In the genomic region with DNA sequence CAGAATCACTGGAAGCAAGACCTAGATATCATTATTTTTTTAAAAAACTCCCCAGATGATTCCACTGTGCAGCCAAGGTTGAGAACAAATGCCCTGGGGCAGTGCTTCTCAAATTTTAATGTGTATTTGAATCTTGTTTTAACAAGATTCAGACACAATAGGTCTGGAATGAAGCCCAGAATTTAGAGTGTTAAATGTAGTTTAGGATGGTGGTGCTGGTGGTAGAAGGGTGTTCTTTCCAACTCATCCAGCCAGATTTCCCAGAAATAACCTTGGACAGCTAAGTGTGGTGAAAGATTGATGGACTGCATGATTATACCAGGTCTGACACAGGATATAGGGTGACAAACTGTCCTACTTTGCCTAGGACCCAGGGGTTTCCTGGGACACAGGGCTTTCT, we compare ENCODE assay signal across 15 cellular contexts.
DNase-seq lines count a peak whose midpoint lies in the region; ATAC-seq and TF ChIP-seq lines count a peak whose summit lies in the region.
"Had no signal": no experiment of that assay in that cellular context is flagged by ENCODE, and none has a peak within 500 bp of the region (broad histone marks: within the 10 kb centered on the region; RNA-seq: fewer than 3 reads in every experiment).

No MANE protein-coding gene starts in this region.

- H3K27ac ChIP-seq in left ventricle myocardium inferior (replicated peaks) (no peak overlapping the region), skeletal muscle tissue (ENCODE audit: low read depth, low read length) (peak overlapping the region; percentile 86)
- H3K27ac ChIP-seq: heart left ventricle, HL-60, ovary had no signal

- TF ChIP-seq CTCF in left ventricle myocardium inferior (IDR thresholded peaks at IDR 0.05; ENCODE audit: borderline replicate concordance): no peak

- H3K4me1 ChIP-seq in left ventricle myocardium inferior: no peaks in the 10 kb centered on the region
- H3K4me1 ChIP-seq in skeletal muscle tissue (ENCODE audit: control insufficient read depth in 3 of 3, insufficient read depth in 3 of 3, low read length in 3 of 3): peaks cover 5 to 9% (median 6%) of the 10 kb centered on the region in 3 donors
- H3K4me1 ChIP-seq: heart left ventricle had no signal

- peak; percentile 71 for ATAC-seq in left ventricle myocardium superior
- ATAC-seq: activated naive CD4-positive, alpha-beta T cell treated with anti-CD3 and anti-CD28 coated beads, Interleukin-2, amount 50 U/mL, for 72 hours had no signal

- H3K36me3 ChIP-seq in left ventricle myocardium inferior: no peaks in the 10 kb centered on the region
- H3K36me3 ChIP-seq in skeletal muscle tissue (ENCODE audit: control insufficient read depth in 3 of 3, insufficient read depth in 3 of 3, low read length in 3 of 3): no peaks in the 10 kb centered on the region
- H3K36me3 ChIP-seq: heart left ventricle, ovary had no signal

- H3K27me3 ChIP-seq in left ventricle myocardium inferior (ENCODE audit: low read depth) (no peaks in the 10 kb centered on the region), skeletal muscle tissue (ENCODE audit: control insufficient read depth in 3 of 3, insufficient read depth in 3 of 3, low read length in 3 of 3) (no peaks in the 10 kb centered on the region)
- H3K27me3 ChIP-seq: ovary had no signal

- peak overlapping the region in 1 of 3 donors; percentile 42 for H3K9ac ChIP-seq in skeletal muscle tissue (ENCODE audit: low read depth in 1 of 3, low read length in 3 of 3)

- H3K4me3 ChIP-seq in left ventricle myocardium inferior (no peak overlapping the region), skeletal muscle tissue (ENCODE audit: low read length in 3 of 3) (no peak overlapping the region)
- H3K4me3 ChIP-seq: heart left ventricle, ovary had no signal

- no peak for DNase-seq in left ventricle myocardium superior
- no peak for DNase-seq in left ventricle myocardium inferior
- peak; percentile 40 for DNase-seq in NCI-H226
- DNase-seq in dermis microvascular lymphatic vessel endothelial cell (ENCODE audit: low read depth in 2 of 2): peak; percentile 28 to 46
- no peak for DNase-seq in 8988T
- no peak for DNase-seq in SW 1271 (lab: John Stamatoyannopoulos, UW)
- DNase-seq in NCI-H1436 (lab: John Stamatoyannopoulos, UW): no peak
- DNase-seq: activated CD4-positive, alpha-beta T cell treated with anti-CD3 and anti-CD28 coated beads for 1 hour; central memory CD4-positive, alpha-beta T cell; heart left ventricle; NCI-H2171 treated with DMSO at 0.1 percent for 48 hours; ovary had no signal

- intact Hi-C loops in left ventricle myocardium superior (cut with micrococcal nuclease): no loop called here
- intact Hi-C loops in left ventricle myocardium inferior (cut with micrococcal nuclease): no loop called here

- no peaks in the 10 kb centered on the region for H3K9me3 ChIP-seq in left ventricle myocardium inferior (replicated peaks)
- no peaks in the 10 kb centered on the region for H3K9me3 ChIP-seq in skeletal muscle tissue (ENCODE audit: control insufficient read depth in 3 of 3, low read length in 3 of 3)
- H3K9me3 ChIP-seq: heart left ventricle, ovary had no signal

Comparison
In these comparisons a context has a peak if more than half of its experiments do, and no peak if none do; other contexts are left out.
1. DNase-seq: peak in NCI-H226 (single experiment) and dermis microvascular lymphatic vessel endothelial cell (2 of 2); none in left ventricle myocardium superior (single experiment), left ventricle myocardium inferior (single experiment), 8988T (single experiment), SW 1271 (0 of 2) and NCI-H1436 (single experiment).